In the genomic region with DNA sequence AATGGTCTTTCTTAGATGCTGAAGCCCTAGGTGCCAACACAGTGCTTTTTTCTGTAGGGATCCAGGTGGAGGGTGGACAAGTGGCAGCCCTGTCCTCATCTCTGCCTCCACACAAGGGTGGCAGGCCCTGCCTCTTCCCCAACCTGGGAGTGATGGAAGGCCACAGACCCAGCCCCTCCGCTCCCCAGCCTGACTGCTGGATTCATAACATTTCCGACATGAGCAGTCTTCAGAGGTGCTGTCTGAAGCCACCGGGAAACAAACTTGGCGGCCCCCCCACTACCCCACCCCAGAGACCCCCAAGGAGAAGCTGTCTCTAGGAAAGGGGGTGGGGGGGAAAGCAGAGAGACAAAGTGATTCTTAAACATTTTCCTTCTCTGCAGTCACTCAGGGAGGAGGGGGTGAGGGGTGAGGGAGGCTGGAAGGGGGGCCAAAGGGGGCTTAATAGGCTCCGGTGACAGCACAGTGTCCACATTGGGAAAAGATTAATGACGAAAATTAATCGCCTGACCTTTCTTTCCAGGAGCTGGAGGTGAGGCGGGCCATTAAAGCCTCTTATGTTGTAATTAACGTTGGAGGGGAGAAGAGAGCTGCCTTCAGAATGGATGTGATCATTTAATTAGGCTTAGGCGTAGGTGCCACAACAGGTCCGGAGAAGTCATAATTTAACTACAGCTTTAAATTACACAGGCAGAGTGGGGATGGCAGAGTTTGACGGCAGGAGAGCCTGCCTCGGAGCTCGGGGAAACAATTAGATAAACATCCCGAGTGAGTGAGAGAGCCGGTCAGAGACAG, we compare ENCODE assay signal across 13 cellular contexts.
DNase-seq lines count a peak whose midpoint lies in the region; ATAC-seq, FAIRE-seq and TF ChIP-seq lines count a peak whose summit lies in the region.
"Had no signal": no experiment of that assay in that cellular context is flagged by ENCODE, and none has a peak within 500 bp of the region (broad histone marks: within the 10 kb centered on the region; RNA-seq: fewer than 3 reads in every experiment).

No MANE protein-coding gene starts in this region.

- no peak for FAIRE-seq in GM12892 (lab: Jason Lieb, UNC)
- FAIRE-seq: GM19239 had no signal

- ATAC-seq in T-cell (replicated peaks in 1 of 4), result no peak
- no peak for ATAC-seq in HG02678 (IDR thresholded peaks at IDR 0.05; ENCODE audit: unreplicated experiment)

- POLR2A ChIA-PET in T-cell (lab: Charles Lee), result no interaction called here

- H3K4me3 Mint-ChIP-seq in T-helper 2 cell treated with Interferon-gamma antibody and Interleukin-4, amounts not matched to agents 5 μg/mL and 100 μg/mL, for 36 hours, result peak overlapping the region; percentile 25
- peak overlapping the region; percentile 61 to 66 (median 64) for H3K4me3 Mint-ChIP-seq in T-cell

- peaks cover 3% of the 10 kb centered on the region for H3K4me1 Mint-ChIP-seq in T-helper 2 cell treated with Interferon-gamma antibody and Interleukin-4, amounts not matched to agents 5 μg/mL and 100 μg/mL, for 36 hours (ENCODE audit: low read depth)
- H3K4me1 Mint-ChIP-seq in T-cell, result peaks cover 6 to 12% (median 7%) of the 10 kb centered on the region in 3 donors

- no peaks in the 10 kb centered on the region for H3K36me3 ChIP-seq in iPS-18a (ENCODE audit: control insufficient read depth, low read depth, low read length)
- H3K36me3 ChIP-seq: colonic mucosa, right lobe of liver had no signal

- H3K9me3 Mint-ChIP-seq in T-helper 2 cell treated with Interferon-gamma antibody and Interleukin-4, amounts not matched to agents 5 μg/mL and 100 μg/mL, for 36 hours, result no peaks in the 10 kb centered on the region
- H3K9me3 Mint-ChIP-seq in T-cell, result no peaks in the 10 kb centered on the region

- no peak overlapping the region for H3K27ac ChIP-seq in iPS-18a (ENCODE audit: low read length)
- H3K27ac ChIP-seq: colonic mucosa, right lobe of liver had no signal

- no peaks in the 10 kb centered on the region for H3K36me3 Mint-ChIP-seq in T-helper 2 cell treated with Interferon-gamma antibody and Interleukin-4, amounts not matched to agents 5 μg/mL and 100 μg/mL, for 36 hours (ENCODE audit: low read depth)
- H3K36me3 Mint-ChIP-seq in T-cell, result no peaks in the 10 kb centered on the region

- no peaks in the 10 kb centered on the region for H3K9me3 ChIP-seq in iPS-18a (ENCODE audit: control insufficient read depth, low read depth, low read length)
- H3K9me3 ChIP-seq: colonic mucosa, right lobe of liver had no signal

- H3K4me1 ChIP-seq in iPS-18a (ENCODE audit: control insufficient read depth, low read depth, low read length), result peaks cover 32% of the 10 kb centered on the region
- H3K4me1 ChIP-seq: right lobe of liver had no signal

- TF ChIP-seq POLR2A in GM12892 (IDR thresholded peaks at IDR 0.05; ENCODE audit: low read depth, low read length), result no peak

- peaks cover 77% of the 10 kb centered on the region for H3K27me3 ChIP-seq in iPS-18a (ENCODE audit: control insufficient read depth, insufficient read depth, low read length)

- CTCF ChIA-PET in T-cell (lab: Charles Lee), result interaction anchor here in 1 of 2 donors (0.6 kb wide), 1 partner anchor 101 kb away, joined by 4 read pairs; no protein-coding TSS in a partner anchor

- no peak overlapping the region for H3K27ac Mint-ChIP-seq in T-helper 2 cell treated with Interferon-gamma antibody and Interleukin-4, amounts not matched to agents 5 μg/mL and 100 μg/mL, for 36 hours
- H3K27ac Mint-ChIP-seq in T-cell, result peak overlapping the region in 1 of 2 donors; percentile 62

- H3K9ac ChIP-seq in iPS-18a (ENCODE audit: low read length), result no peak overlapping the region

- H3K4me3 ChIP-seq in iPS-18a (ENCODE audit: low read length), result peak overlapping the region; percentile 57
- H3K4me3 ChIP-seq in retinal pigment epithelial cell (ENCODE audit: low read length), result peak overlapping the region; percentile 37
- H3K4me3 ChIP-seq: right lobe of liver had no signal

- DNase-seq in T-helper 2 cell treated with Interferon-gamma antibody and Interleukin-4, amounts not matched to agents 5 μg/mL and 100 μg/mL, for 36 hours (ENCODE audit: low spot score), result no peak
- no peak for DNase-seq in T-helper 2 cell
- DNase-seq in T-cell, result no peak
- DNase-seq in retinal pigment epithelial cell (ENCODE audit: low read depth), result no peak
- DNase-seq in cerebellar nuclear complex (lab: John Stamatoyannopoulos, UW), result no peak
- DNase-seq in GM12892 (ENCODE audit: insufficient read length), result no peak
- DNase-seq: colonic mucosa, KBM-7, right lobe of liver, SIG-M5 had no signal

- no peak for TF ChIP-seq CTCF in retinal pigment epithelial cell (conservative IDR thresholded peaks at IDR 0.05; ENCODE audit: low read depth, low read length)

- H3K27me3 Mint-ChIP-seq in T-helper 2 cell treated with Interferon-gamma antibody and Interleukin-4, amounts not matched to agents 5 μg/mL and 100 μg/mL, for 36 hours (ENCODE audit: low read depth), result peaks cover 67% of the 10 kb centered on the region
- peaks cover 59 to 72% of the 10 kb centered on the region in 2 donors for H3K27me3 Mint-ChIP-seq in T-cell
